In the genomic region with DNA sequence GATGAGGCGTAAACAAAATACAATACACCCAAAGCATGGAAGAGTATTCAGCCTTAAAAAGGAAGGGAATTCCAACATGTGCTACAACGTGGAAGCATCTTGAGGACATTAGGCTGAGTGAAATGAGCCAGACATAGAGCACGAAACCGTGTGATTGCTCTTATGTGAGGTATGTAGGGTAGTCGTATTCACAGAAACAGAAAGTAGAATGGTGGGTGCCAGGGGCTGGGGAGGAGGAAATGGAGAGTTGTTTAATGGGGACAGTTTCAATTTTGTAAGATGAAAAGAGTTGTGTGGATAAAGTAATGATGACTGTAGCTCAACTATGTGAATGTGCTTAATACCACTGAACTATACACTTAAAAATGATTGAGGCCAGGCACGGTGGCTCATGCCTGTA, we compare ENCODE assay signal across 1 cellular context.
TF ChIP-seq lines count a peak whose summit lies in the region.

No MANE protein-coding gene starts in this region.

TF ChIP-seq in GM12878, 131 proteins besides CTCF, POLR2A, EP300 and RAD21:
- TF ChIP-seq CHD4 (IDR thresholded peaks at IDR 0.05) (no peak), TCF12 (IDR thresholded peaks at IDR 0.05; ENCODE audit: low read depth, low read length) (no peak), NFYA (IDR thresholded peaks at IDR 0.05; ENCODE audit: borderline replicate concordance, low read depth, low read length) (no peak), HCFC1 (IDR thresholded peaks at IDR 0.05; ENCODE audit: low read length) (no peak), PAX5 (IDR thresholded peaks at IDR 0.05; ENCODE audit: borderline replicate concordance, low read depth, low read length) (no peak), GATAD2B (conservative IDR thresholded peaks at IDR 0.05; ENCODE audit: low read depth) (no peak), HDAC6 (IDR thresholded peaks at IDR 0.05; ENCODE audit: unreplicated experiment) (no peak), MEF2B (IDR thresholded peaks at IDR 0.05; ENCODE audit: partially characterized antibody, poor library complexity, severe bottlenecking) (no peak), CHD2 (IDR thresholded peaks at IDR 0.05; ENCODE audit: borderline replicate concordance, low read depth, low read length) (no peak), SMARCA5 (IDR thresholded peaks at IDR 0.05) (no peak), NR2F1 (conservative IDR thresholded peaks at IDR 0.05) (no peak), NBN (IDR thresholded peaks at IDR 0.05) (no peak)
- TF ChIP-seq, protein P1, sequence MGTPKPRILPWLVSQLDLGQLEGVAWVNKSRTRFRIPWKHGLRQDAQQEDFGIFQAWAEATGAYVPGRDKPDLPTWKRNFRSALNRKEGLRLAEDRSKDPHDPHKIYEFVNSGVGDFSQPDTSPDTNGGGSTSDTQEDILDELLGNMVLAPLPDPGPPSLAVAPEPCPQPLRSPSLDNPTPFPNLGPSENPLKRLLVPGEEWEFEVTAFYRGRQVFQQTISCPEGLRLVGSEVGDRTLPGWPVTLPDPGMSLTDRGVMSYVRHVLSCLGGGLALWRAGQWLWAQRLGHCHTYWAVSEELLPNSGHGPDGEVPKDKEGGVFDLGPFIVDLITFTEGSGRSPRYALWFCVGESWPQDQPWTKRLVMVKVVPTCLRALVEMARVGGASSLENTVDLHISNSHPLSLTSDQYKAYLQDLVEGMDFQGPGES (IDR thresholded peaks at IDR 0.05), result no peak
- TF ChIP-seq, protein P2, sequence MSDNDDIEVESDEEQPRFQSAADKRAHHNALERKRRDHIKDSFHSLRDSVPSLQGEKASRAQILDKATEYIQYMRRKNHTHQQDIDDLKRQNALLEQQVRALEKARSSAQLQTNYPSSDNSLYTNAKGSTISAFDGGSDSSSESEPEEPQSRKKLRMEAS (IDR thresholded peaks at IDR 0.05; ENCODE audit: low read depth, low read length), result no peak
- TF ChIP-seq, protein P3, sequence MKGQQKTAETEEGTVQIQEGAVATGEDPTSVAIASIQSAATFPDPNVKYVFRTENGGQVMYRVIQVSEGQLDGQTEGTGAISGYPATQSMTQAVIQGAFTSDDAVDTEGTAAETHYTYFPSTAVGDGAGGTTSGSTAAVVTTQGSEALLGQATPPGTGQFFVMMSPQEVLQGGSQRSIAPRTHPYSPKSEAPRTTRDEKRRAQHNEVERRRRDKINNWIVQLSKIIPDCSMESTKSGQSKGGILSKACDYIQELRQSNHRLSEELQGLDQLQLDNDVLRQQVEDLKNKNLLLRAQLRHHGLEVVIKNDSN (IDR thresholded peaks at IDR 0.05; ENCODE audit: borderline replicate concordance, extremely low read length, insufficient read depth, low read depth, low read length), result no peak
- TF ChIP-seq, protein P4, sequence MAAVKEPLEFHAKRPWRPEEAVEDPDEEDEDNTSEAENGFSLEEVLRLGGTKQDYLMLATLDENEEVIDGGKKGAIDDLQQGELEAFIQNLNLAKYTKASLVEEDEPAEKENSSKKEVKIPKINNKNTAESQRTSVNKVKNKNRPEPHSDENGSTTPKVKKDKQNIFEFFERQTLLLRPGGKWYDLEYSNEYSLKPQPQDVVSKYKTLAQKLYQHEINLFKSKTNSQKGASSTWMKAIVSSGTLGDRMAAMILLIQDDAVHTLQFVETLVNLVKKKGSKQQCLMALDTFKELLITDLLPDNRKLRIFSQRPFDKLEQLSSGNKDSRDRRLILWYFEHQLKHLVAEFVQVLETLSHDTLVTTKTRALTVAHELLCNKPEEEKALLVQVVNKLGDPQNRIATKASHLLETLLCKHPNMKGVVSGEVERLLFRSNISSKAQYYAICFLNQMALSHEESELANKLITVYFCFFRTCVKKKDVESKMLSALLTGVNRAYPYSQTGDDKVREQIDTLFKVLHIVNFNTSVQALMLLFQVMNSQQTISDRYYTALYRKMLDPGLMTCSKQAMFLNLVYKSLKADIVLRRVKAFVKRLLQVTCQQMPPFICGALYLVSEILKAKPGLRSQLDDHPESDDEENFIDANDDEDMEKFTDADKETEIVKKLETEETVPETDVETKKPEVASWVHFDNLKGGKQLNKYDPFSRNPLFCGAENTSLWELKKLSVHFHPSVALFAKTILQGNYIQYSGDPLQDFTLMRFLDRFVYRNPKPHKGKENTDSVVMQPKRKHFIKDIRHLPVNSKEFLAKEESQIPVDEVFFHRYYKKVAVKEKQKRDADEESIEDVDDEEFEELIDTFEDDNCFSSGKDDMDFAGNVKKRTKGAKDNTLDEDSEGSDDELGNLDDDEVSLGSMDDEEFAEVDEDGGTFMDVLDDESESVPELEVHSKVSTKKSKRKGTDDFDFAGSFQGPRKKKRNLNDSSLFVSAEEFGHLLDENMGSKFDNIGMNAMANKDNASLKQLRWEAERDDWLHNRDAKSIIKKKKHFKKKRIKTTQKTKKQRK (IDR thresholded peaks at IDR 0.05; ENCODE audit: low read depth, low read length), result no peak
- TF ChIP-seq, protein P5, sequence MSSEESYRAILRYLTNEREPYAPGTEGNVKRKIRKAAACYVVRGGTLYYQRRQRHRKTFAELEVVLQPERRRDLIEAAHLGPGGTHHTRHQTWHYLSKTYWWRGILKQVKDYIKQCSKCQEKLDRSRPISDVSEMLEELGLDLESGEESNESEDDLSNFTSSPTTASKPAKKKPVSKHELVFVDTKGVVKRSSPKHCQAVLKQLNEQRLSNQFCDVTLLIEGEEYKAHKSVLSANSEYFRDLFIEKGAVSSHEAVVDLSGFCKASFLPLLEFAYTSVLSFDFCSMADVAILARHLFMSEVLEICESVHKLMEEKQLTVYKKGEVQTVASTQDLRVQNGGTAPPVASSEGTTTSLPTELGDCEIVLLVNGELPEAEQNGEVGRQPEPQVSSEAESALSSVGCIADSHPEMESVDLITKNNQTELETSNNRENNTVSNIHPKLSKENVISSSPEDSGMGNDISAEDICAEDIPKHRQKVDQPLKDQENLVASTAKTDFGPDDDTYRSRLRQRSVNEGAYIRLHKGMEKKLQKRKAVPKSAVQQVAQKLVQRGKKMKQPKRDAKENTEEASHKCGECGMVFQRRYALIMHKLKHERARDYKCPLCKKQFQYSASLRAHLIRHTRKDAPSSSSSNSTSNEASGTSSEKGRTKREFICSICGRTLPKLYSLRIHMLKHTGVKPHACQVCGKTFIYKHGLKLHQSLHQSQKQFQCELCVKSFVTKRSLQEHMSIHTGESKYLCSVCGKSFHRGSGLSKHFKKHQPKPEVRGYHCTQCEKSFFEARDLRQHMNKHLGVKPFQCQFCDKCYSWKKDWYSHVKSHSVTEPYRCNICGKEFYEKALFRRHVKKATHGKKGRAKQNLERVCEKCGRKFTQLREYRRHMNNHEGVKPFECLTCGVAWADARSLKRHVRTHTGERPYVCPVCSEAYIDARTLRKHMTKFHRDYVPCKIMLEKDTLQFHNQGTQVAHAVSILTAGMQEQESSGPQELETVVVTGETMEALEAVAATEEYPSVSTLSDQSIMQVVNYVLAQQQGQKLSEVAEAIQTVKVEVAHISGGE (CRISPR knock-in tag; IDR thresholded peaks at IDR 0.05), result no peak
- TF ChIP-seq, protein P6, sequence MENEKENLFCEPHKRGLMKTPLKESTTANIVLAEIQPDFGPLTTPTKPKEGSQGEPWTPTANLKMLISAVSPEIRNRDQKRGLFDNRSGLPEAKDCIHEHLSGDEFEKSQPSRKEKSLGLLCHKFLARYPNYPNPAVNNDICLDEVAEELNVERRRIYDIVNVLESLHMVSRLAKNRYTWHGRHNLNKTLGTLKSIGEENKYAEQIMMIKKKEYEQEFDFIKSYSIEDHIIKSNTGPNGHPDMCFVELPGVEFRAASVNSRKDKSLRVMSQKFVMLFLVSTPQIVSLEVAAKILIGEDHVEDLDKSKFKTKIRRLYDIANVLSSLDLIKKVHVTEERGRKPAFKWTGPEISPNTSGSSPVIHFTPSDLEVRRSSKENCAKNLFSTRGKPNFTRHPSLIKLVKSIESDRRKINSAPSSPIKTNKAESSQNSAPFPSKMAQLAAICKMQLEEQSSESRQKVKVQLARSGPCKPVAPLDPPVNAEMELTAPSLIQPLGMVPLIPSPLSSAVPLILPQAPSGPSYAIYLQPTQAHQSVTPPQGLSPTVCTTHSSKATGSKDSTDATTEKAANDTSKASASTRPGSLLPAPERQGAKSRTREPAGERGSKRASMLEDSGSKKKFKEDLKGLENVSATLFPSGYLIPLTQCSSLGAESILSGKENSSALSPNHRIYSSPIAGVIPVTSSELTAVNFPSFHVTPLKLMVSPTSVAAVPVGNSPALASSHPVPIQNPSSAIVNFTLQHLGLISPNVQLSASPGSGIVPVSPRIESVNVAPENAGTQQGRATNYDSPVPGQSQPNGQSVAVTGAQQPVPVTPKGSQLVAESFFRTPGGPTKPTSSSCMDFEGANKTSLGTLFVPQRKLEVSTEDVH (IDR thresholded peaks at IDR 0.05; ENCODE audit: low read depth, partially characterized antibody), result no peak
